ENCODE assay signal across 11 cellular contexts in the genomic region with DNA sequence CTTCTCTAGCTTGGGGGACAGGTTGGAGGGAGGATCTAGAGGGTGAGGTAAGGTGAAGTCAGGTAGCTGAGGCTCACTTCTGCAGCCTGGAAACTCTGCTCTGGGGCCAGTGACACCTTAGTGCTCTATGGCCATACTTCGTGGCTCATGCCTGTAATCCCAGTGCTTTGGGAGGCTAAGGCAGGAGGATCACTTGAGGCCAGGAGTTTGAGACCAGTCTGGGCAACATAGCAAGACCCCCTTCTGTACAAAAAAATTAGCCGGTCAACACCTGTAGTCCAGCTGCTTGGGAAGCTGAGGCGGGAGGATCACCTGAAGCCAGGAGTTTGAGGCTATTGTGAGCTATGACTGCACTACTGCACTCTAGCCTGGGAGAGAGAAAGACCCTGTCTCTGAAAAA. TPM values are rescaled to one million over a fixed set of nuclear protein-coding genes. Genes with fewer than 3 reads are reported as not detected.
DNase-seq lines count a peak whose midpoint lies in the region; ATAC-seq and TF ChIP-seq lines count a peak whose summit lies in the region.
"Had no signal": no experiment of that assay in that cellular context is flagged by ENCODE, and none has a peak within 500 bp of the region (broad histone marks: within the 10 kb centered on the region; RNA-seq: fewer than 3 reads in every experiment).

No MANE protein-coding gene starts in this region.

- ATAC-seq in HG03025 (IDR thresholded peaks at IDR 0.05; ENCODE audit: low FRiP score, unreplicated experiment), result no peak

- intact Hi-C loops in breast epithelium (cut with DNase I; ENCODE audit: low total_unique reads), result no loop called here

- H3K27ac Mint-ChIP-seq in activated naive CD8-positive, alpha-beta T cell, result no peak overlapping the region
- no peak overlapping the region for H3K27ac Mint-ChIP-seq in activated naive CD8-positive, alpha-beta T cell treated with anti-CD3 and anti-CD28 coated beads for 36 hours
- H3K27ac Mint-ChIP-seq in mesothelial cell of epicardium (peak overlapping the region; percentile 77), type B pancreatic cell (peak overlapping the region; percentile 100)

- no peak for TF ChIP-seq POLR2A in breast epithelium (IDR thresholded peaks at IDR 0.05)

- peaks cover 4% of the 10 kb centered on the region for H3K36me3 Mint-ChIP-seq in activated naive CD8-positive, alpha-beta T cell
- peaks cover 8% of the 10 kb centered on the region for H3K36me3 Mint-ChIP-seq in activated naive CD8-positive, alpha-beta T cell treated with anti-CD3 and anti-CD28 coated beads for 36 hours
- H3K36me3 Mint-ChIP-seq in mesothelial cell of epicardium, result peaks cover 4% of the 10 kb centered on the region
- H3K36me3 Mint-ChIP-seq in type B pancreatic cell, result peaks cover 6% of the 10 kb centered on the region

- peaks cover 55% of the 10 kb centered on the region for H3K4me1 Mint-ChIP-seq in activated naive CD8-positive, alpha-beta T cell (ENCODE audit: low read depth)
- H3K4me1 Mint-ChIP-seq in activated naive CD8-positive, alpha-beta T cell treated with anti-CD3 and anti-CD28 coated beads for 36 hours, result peaks cover 49% of the 10 kb centered on the region
- peaks cover 62% of the 10 kb centered on the region for H3K4me1 Mint-ChIP-seq in mesothelial cell of epicardium
- H3K4me1 Mint-ChIP-seq in type B pancreatic cell (ENCODE audit: unreplicated experiment), result peaks cover 37% of the 10 kb centered on the region

- H3K27me3 Mint-ChIP-seq in activated naive CD8-positive, alpha-beta T cell, result no peaks in the 10 kb centered on the region
- peaks cover 24% of the 10 kb centered on the region for H3K27me3 Mint-ChIP-seq in activated naive CD8-positive, alpha-beta T cell treated with anti-CD3 and anti-CD28 coated beads for 36 hours
- H3K27me3 Mint-ChIP-seq in mesothelial cell of epicardium (ENCODE audit: low read depth) (no peaks in the 10 kb centered on the region), type B pancreatic cell (no peaks in the 10 kb centered on the region)

- no peaks in the 10 kb centered on the region for H3K27me3 ChIP-seq in breast epithelium

- H3K4me1 ChIP-seq in breast epithelium, result peaks cover 21 to 56% of the 10 kb centered on the region in 2 donors

- no peaks in the 10 kb centered on the region for H3K9me3 ChIP-seq in breast epithelium

- H3K36me3 ChIP-seq in breast epithelium, result no peaks in the 10 kb centered on the region

- peak overlapping the region; percentile 7 for H3K4me3 Mint-ChIP-seq in activated naive CD8-positive, alpha-beta T cell
- no peak overlapping the region for H3K4me3 Mint-ChIP-seq in activated naive CD8-positive, alpha-beta T cell treated with anti-CD3 and anti-CD28 coated beads for 36 hours
- H3K4me3 Mint-ChIP-seq in mesothelial cell of epicardium (no peak overlapping the region), type B pancreatic cell (peak overlapping the region; percentile 65)

- DNase-seq in activated naive CD8-positive, alpha-beta T cell treated with anti-CD3 and anti-CD28 coated beads for 36 hours, result no peak
- no peak for DNase-seq in breast epithelium (ENCODE audit: low spot score in 2 of 2)
- no peak for DNase-seq in mesothelial cell of epicardium (ENCODE audit: low spot score in 2 of 2, unreplicated experiment in 2 of 2)
- DNase-seq in type B pancreatic cell (ENCODE audit: extremely low spot score, unreplicated experiment), result no peak
- no peak for DNase-seq in activated naive CD4-positive, alpha-beta T cell (lab: John Stamatoyannopoulos, UW)
- DNase-seq in OCI-M2 (lab: John Stamatoyannopoulos, UW; ENCODE audit: unreplicated experiment), result no peak
- DNase-seq: NCI-H524 treated with DMSO at 0.1 percent for 48 hours; stimulated activated CD4-positive, alpha-beta T cell treated with anti-CD3 and anti-CD28 coated beads, Interleukin-4, amount 100 ng/mL, for 24 hours had no signal

- peak overlapping the region; percentile 95 to 100 (median 98) for H3K4me3 ChIP-seq in breast epithelium

- H3K27ac ChIP-seq in breast epithelium, result peak overlapping the region; percentile 94 to 98
- H3K27ac ChIP-seq: VCaP had no signal

- TF ChIP-seq CTCF in breast epithelium (IDR thresholded peaks at IDR 0.05) (no peak), mesothelial cell of epicardium (IDR thresholded peaks at IDR 0.05; ENCODE audit: unreplicated experiment) (no peak), type B pancreatic cell (conservative IDR thresholded peaks at IDR 0.05) (no peak)

- no peaks in the 10 kb centered on the region for H3K9me3 Mint-ChIP-seq in activated naive CD8-positive, alpha-beta T cell (ENCODE audit: low read depth)
- no peaks in the 10 kb centered on the region for H3K9me3 Mint-ChIP-seq in activated naive CD8-positive, alpha-beta T cell treated with anti-CD3 and anti-CD28 coated beads for 36 hours
- H3K9me3 Mint-ChIP-seq in mesothelial cell of epicardium (no peaks in the 10 kb centered on the region), type B pancreatic cell (no peaks in the 10 kb centered on the region)

RNA-seq across cellular contexts. Expression of gene LMNA, which starts 5.8 kb away (rescaled TPM):
- 10 to 100 TPM; 32.3 to 37.8 TPM for total RNA-seq in activated naive CD8-positive, alpha-beta T cell treated with anti-CD3 and anti-CD28 coated beads for 36 hours
- total RNA-seq in breast epithelium (100 to 1,000 TPM; 292 to 367 (median 319) TPM), mesothelial cell of epicardium (91.7 to 96.9 TPM (median 92.4 TPM) in 3 replicates), type B pancreatic cell (ENCODE audit: low replicate concordance) (141 and 400 TPM in 2 replicates)

RNA-seq across cellular contexts. Expression of gene SEMA4A, which starts 33.1 kb away (rescaled TPM):
- total RNA-seq in activated naive CD8-positive, alpha-beta T cell treated with anti-CD3 and anti-CD28 coated beads for 36 hours, result 10 to 100 TPM; 13.2 to 16.1 TPM
- total RNA-seq in breast epithelium (10 to 100 TPM in 1 of 3 donors, 1 to 10 TPM in 2; 1.4 to 21.5 (median 9.2) TPM), mesothelial cell of epicardium (18.7 to 21.0 TPM (median 19.8 TPM) in 3 replicates), type B pancreatic cell (ENCODE audit: low replicate concordance) (7.1 and 12.9 TPM in 2 replicates)

RNA-seq across cellular contexts. Expression of gene MEX3A, which starts 38.1 kb away (rescaled TPM):
- under 1 TPM; 0.34 to 0.35 TPM for total RNA-seq in activated naive CD8-positive, alpha-beta T cell treated with anti-CD3 and anti-CD28 coated beads for 36 hours
- total RNA-seq in breast epithelium (1 to 10 TPM in 2 of 3 donors, under 1 TPM in 1; 0.32 to 1.3 (median 1.3) TPM), mesothelial cell of epicardium (107 to 112 TPM (median 112 TPM) in 3 replicates), type B pancreatic cell (ENCODE audit: low replicate concordance) (31.0 and 61.9 TPM in 2 replicates)

RNA-seq across cellular contexts. Expression of gene RAB25, which starts 59.4 kb away (rescaled TPM):
- under 1 TPM; 0.64 to 0.99 TPM for total RNA-seq in activated naive CD8-positive, alpha-beta T cell treated with anti-CD3 and anti-CD28 coated beads for 36 hours
- total RNA-seq in breast epithelium, result 10 to 100 TPM in 2 of 3 donors, not detected in 1; 40.3 to 68.6 TPM
- total RNA-seq in mesothelial cell of epicardium, result 51.1 to 52.6 TPM (median 51.2 TPM) in 3 replicates
- 97.9 and 294 TPM in 2 replicates for total RNA-seq in type B pancreatic cell (ENCODE audit: low replicate concordance)

Comparison
In these comparisons a context has a peak if more than half of its experiments do, and no peak if none do; other contexts are left out.
1. H3K4me3 Mint-ChIP-seq: peak in activated naive CD8-positive, alpha-beta T cell (single experiment) and type B pancreatic cell (single experiment); none in activated naive CD8-positive, alpha-beta T cell treated with anti-CD3 and anti-CD28 coated beads for 36 hours (single experiment) and mesothelial cell of epicardium (single experiment).
2. H3K27ac Mint-ChIP-seq: peak in mesothelial cell of epicardium (single experiment) and type B pancreatic cell (single experiment); none in activated naive CD8-positive, alpha-beta T cell (single experiment) and activated naive CD8-positive, alpha-beta T cell treated with anti-CD3 and anti-CD28 coated beads for 36 hours (single experiment).
3. RNA of gene MEX3A, which starts 38.1 kb away (total RNA-seq): 107 to 112 TPM in mesothelial cell of epicardium and 31.0 to 61.9 TPM in type B pancreatic cell; 0.32 to 1.3 TPM in breast epithelium and 0.34 to 0.35 TPM in activated naive CD8-positive, alpha-beta T cell treated with anti-CD3 and anti-CD28 coated beads for 36 hours; every median in the first group is over 10 times any median in the second.